ENCODE assay signal across 7 cellular contexts in genomic region chr5:65927497-65928340, GRCh38. TPM values are rescaled to one million over a fixed set of nuclear protein-coding genes. Genes with fewer than 3 reads are reported as not detected.
DNase-seq lines count a peak whose midpoint lies in the region; ATAC-seq and TF ChIP-seq lines count a peak whose summit lies in the region.

No MANE protein-coding gene starts in this region.

- peak overlapping the region; percentile 79 for H3K4me2 ChIP-seq in HCT116 (ENCODE audit: low read length)

- H3K9me3 ChIP-seq in HCT116 (ENCODE audit: control insufficient read depth in 1 of 2, insufficient read depth in 1 of 2, low read depth in 1 of 2, low read length in 2 of 2): no peaks in the 10 kb centered on the region
- no peaks in the 10 kb centered on the region for H3K9me3 ChIP-seq in liver (ENCODE audit: control insufficient read depth in 4 of 4, low read length in 3 of 4)
- H3K9me3 ChIP-seq in subcutaneous abdominal adipose tissue (ENCODE audit: control insufficient read depth in 5 of 5, low read length in 5 of 5): no peaks in the 10 kb centered on the region

- no peaks in the 10 kb centered on the region for H3K36me3 ChIP-seq in HCT116 (ENCODE audit: control insufficient read depth in 1 of 2, insufficient read depth in 2 of 2, low read length in 2 of 2)
- no peaks in the 10 kb centered on the region for H3K36me3 ChIP-seq in liver (ENCODE audit: control insufficient read depth in 4 of 4, insufficient read depth in 3 of 4, low read depth in 1 of 4, low read length in 3 of 4)
- no peaks in the 10 kb centered on the region for H3K36me3 ChIP-seq in subcutaneous abdominal adipose tissue (ENCODE audit: control insufficient read depth in 5 of 5, insufficient read depth in 5 of 5, low read length in 5 of 5)

- no peak for TF ChIP-seq POLR2A in HCT116 (IDR thresholded peaks at IDR 0.05; ENCODE audit: borderline replicate concordance, extremely low read depth, insufficient read depth, insufficient read length)

- H3K9ac ChIP-seq in HCT116 (ENCODE audit: low read length) (peak overlapping the region; percentile 87), liver (ENCODE audit: low read depth in 1 of 2, low read length in 2 of 2) (peak overlapping the region; percentile 89 to 91), subcutaneous abdominal adipose tissue (ENCODE audit: low read length in 5 of 5) (peak overlapping the region; percentile 84 to 99 (median 94))

- RAD21 ChIA-PET in HCT116 (lab: Charles Lee; ENCODE audit: low non-redundant PET in 1 of 2, low total read pairs in 2 of 2, uncharacterized antibody in 2 of 2, unreplicated experiment in 2 of 2): no interaction called here

- peaks cover 6% of the 10 kb centered on the region; the same call in 1 of the 2 replicates for H4K20me1 ChIP-seq in HCT116 (ENCODE audit: insufficient read depth)

- BruUV-seq in HCT116 (replicated peaks; lab: Mats Ljungman, UMichigan): TSS peak; percentile 42

- no peak for TF ChIP-seq RAD21 in HCT116 (IDR thresholded peaks at IDR 0.05; ENCODE audit: low read depth)
- TF ChIP-seq RAD21 in liver (IDR thresholded peaks at IDR 0.05): peak in 1 of 2 donors; percentile 43

- TF ChIP-seq CTCF in HCT116 (IDR thresholded peaks at IDR 0.05 in 2 of 3, conservative IDR thresholded peaks at IDR 0.05 in 1 of 3; ENCODE audit: borderline replicate concordance in 1 of 3, insufficient read depth in 1 of 3, low read depth in 2 of 3, low read length in 2 of 3): no peak
- TF ChIP-seq CTCF in liver (IDR thresholded peaks at IDR 0.05; ENCODE audit: low read depth, low read length, missing input control): no peak

- no peak overlapping the region for H2AFZ ChIP-seq in HCT116 (ENCODE audit: low read depth, low read length, poor library complexity, severe bottlenecking)

- no peaks in the 10 kb centered on the region for H3K9me2 ChIP-seq in HCT116 (ENCODE audit: insufficient read depth)

- intact Hi-C loops in HCT116 (cut with micrococcal nuclease): loop anchor here (2.0 to 5.0 kb wide), 3 partner anchors 185 to 217 kb away; partner anchors contain the start of genes NLN, SGTB and SREK1

- under 1% methylated on average over 13 of the region's 13 CpGs for WGBS in liver

- DNase-seq in GM04504 (ENCODE audit: low read depth) (peak; percentile 49), HCT116 (ENCODE audit: low read depth, low spot score) (no peak), RPMI7951 (ENCODE audit: low read depth) (peak; percentile 50), caudate nucleus (lab: John Stamatoyannopoulos, UW) (peak in 4 of 61 donors; percentile 8 to 37 (median 9)), SKM-1 (lab: John Stamatoyannopoulos, UW; ENCODE audit: unreplicated experiment) (no peak)

- peaks cover 65% of the 10 kb centered on the region for H3K79me2 ChIP-seq in HCT116 (ENCODE audit: insufficient read depth, low read length)

- H3K27me3 ChIP-seq in HCT116 (ENCODE audit: insufficient read depth, low read length): no peaks in the 10 kb centered on the region
- no peaks in the 10 kb centered on the region for H3K27me3 ChIP-seq in liver (ENCODE audit: control insufficient read depth in 4 of 4, insufficient read depth in 4 of 4, low read length in 3 of 4)
- H3K27me3 ChIP-seq in subcutaneous abdominal adipose tissue (ENCODE audit: control insufficient read depth in 5 of 5, insufficient read depth in 4 of 5, low read length in 5 of 5): no peaks in the 10 kb centered on the region

- H3K4me3 ChIP-seq in HCT116 (replicated peaks in 1 of 2; ENCODE audit: low read depth in 1 of 2, low read length in 2 of 2) (peak overlapping the region; percentile 81 to 90), liver (ENCODE audit: low read depth in 1 of 3, low read length in 3 of 3) (peak overlapping the region; percentile 63 to 94 (median 86)), subcutaneous abdominal adipose tissue (ENCODE audit: low read depth in 1 of 5, low read length in 5 of 5) (peak overlapping the region; percentile 80 to 95 (median 84))

- H3K4me1 ChIP-seq in HCT116 (ENCODE audit: control insufficient read depth in 1 of 2, insufficient read depth in 2 of 2, low read length in 2 of 2): peaks cover 20 to 65% of the 10 kb centered on the region in 2 experiments
- H3K4me1 ChIP-seq in liver (ENCODE audit: control insufficient read depth in 4 of 4, insufficient read depth in 4 of 4, low read length in 3 of 4): peaks cover 6 to 33% (median 13%) of the 10 kb centered on the region in 4 donors
- peaks cover 0 to 33% (median 32%) of the 10 kb centered on the region in 5 donors for H3K4me1 ChIP-seq in subcutaneous abdominal adipose tissue (ENCODE audit: control insufficient read depth in 5 of 5, insufficient read depth in 5 of 5, low read length in 5 of 5)

- H3K27ac ChIP-seq in HCT116 (ENCODE audit: low read depth, low read length): peak overlapping the region; percentile 92; the same call in 1 of the 2 replicates
- H3K27ac ChIP-seq in caudate nucleus (ENCODE audit: low read depth, low read length): peak overlapping the region; percentile 96
- peak overlapping the region; percentile 99 to 100 for H3K27ac ChIP-seq in liver (ENCODE audit: low read depth in 1 of 2, low read length in 2 of 2)
- peak overlapping the region; percentile 96 for H3K27ac ChIP-seq in subcutaneous abdominal adipose tissue (ENCODE audit: low read depth, low read length)

- POLR2A ChIA-PET in HCT116 (lab: Charles Lee): no interaction called here

- no peak for ATAC-seq in HCT116

- CTCF ChIA-PET in HCT116 (lab: Charles Lee): no interaction called here

TF ChIP-seq in HCT116, 20 proteins besides CTCF, POLR2A, EP300 and RAD21:
- TF ChIP-seq SIN3A (IDR thresholded peaks at IDR 0.05; ENCODE audit: low read depth) (peak; percentile 41; the same call in 1 of the 2 replicates), SP1 (IDR thresholded peaks at IDR 0.05; ENCODE audit: low read depth) (no peak), EGR1 (IDR thresholded peaks at IDR 0.05; ENCODE audit: low read depth) (no peak), CEBPB (IDR thresholded peaks at IDR 0.05; ENCODE audit: low read depth) (no peak), TCF7L2 (IDR thresholded peaks at IDR 0.05; ENCODE audit: borderline replicate concordance, extremely low read depth, insufficient read depth, insufficient read length) (no peak), FOSL1 (IDR thresholded peaks at IDR 0.05; ENCODE audit: low read depth) (0 out of 2 replicates have a peak, but pooled peaks have one; percentile 10), ELF1 (IDR thresholded peaks at IDR 0.05; ENCODE audit: borderline replicate concordance, low read depth) (no peak), POLR2AphosphoS5 (IDR thresholded peaks at IDR 0.05; ENCODE audit: low read depth, low read length) (no peak), ZNF274 (IDR thresholded peaks at IDR 0.05; ENCODE audit: low read depth, low read length) (no peak)
- TF ChIP-seq, protein P1, sequence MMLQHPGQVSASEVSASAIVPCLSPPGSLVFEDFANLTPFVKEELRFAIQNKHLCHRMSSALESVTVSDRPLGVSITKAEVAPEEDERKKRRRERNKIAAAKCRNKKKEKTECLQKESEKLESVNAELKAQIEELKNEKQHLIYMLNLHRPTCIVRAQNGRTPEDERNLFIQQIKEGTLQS (IDR thresholded peaks at IDR 0.05): no peak

TF ChIP-seq in liver, 16 proteins besides CTCF, POLR2A, EP300 and RAD21:
- TF ChIP-seq GABPA (IDR thresholded peaks at IDR 0.05 in 1 of 2, conservative IDR thresholded peaks at IDR 0.05 in 1 of 2) (no peak), JUND (IDR thresholded peaks at IDR 0.05) (no peak), YY1 (IDR thresholded peaks at IDR 0.05) (peak; percentile 68), HNF4A (conservative IDR thresholded peaks at IDR 0.05) (no peak), TAF1 (conservative IDR thresholded peaks at IDR 0.05) (peak; percentile 45), FOXA2 (IDR thresholded peaks at IDR 0.05) (no peak), HNF4G (IDR thresholded peaks at IDR 0.05) (no peak), FOXA1 (IDR thresholded peaks at IDR 0.05) (no peak)
- TF ChIP-seq, protein P2, sequence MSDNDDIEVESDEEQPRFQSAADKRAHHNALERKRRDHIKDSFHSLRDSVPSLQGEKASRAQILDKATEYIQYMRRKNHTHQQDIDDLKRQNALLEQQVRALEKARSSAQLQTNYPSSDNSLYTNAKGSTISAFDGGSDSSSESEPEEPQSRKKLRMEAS (IDR thresholded peaks at IDR 0.05): no peak
- TF ChIP-seq, protein P3, sequence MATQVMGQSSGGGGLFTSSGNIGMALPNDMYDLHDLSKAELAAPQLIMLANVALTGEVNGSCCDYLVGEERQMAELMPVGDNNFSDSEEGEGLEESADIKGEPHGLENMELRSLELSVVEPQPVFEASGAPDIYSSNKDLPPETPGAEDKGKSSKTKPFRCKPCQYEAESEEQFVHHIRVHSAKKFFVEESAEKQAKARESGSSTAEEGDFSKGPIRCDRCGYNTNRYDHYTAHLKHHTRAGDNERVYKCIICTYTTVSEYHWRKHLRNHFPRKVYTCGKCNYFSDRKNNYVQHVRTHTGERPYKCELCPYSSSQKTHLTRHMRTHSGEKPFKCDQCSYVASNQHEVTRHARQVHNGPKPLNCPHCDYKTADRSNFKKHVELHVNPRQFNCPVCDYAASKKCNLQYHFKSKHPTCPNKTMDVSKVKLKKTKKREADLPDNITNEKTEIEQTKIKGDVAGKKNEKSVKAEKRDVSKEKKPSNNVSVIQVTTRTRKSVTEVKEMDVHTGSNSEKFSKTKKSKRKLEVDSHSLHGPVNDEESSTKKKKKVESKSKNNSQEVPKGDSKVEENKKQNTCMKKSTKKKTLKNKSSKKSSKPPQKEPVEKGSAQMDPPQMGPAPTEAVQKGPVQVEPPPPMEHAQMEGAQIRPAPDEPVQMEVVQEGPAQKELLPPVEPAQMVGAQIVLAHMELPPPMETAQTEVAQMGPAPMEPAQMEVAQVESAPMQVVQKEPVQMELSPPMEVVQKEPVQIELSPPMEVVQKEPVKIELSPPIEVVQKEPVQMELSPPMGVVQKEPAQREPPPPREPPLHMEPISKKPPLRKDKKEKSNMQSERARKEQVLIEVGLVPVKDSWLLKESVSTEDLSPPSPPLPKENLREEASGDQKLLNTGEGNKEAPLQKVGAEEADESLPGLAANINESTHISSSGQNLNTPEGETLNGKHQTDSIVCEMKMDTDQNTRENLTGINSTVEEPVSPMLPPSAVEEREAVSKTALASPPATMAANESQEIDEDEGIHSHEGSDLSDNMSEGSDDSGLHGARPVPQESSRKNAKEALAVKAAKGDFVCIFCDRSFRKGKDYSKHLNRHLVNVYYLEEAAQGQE (IDR thresholded peaks at IDR 0.05): no peak
- TF ChIP-seq, protein P1 (IDR thresholded peaks at IDR 0.05): no peak

RNA-seq across cellular contexts. Expression of gene ERBIN, which starts 1.3 kb away (rescaled TPM):
- 57.4 TPM for total RNA-seq in HCT116 (2021; ENCODE audit: unreplicated experiment)
- polyA plus RNA-seq in HCT116 (2012): 10.5 and 11.8 TPM in 2 replicates
- total RNA-seq in RPMI7951 (2014; rRNA removed; shearing (Covaris generic)): 35.0 and 46.0 TPM in 2 replicates
- total RNA-seq in liver: 10 to 100 TPM; 44.3 to 54.9 TPM
- 10 to 100 TPM in 1 of 2 donors, 1 to 10 TPM in 1; 9.7 to 20.7 TPM for polyA plus RNA-seq in liver

Comparison
In these comparisons a context has a peak if more than half of its experiments do, and no peak if none do; other contexts are left out.
1. DNase-seq: peak in GM04504 (single experiment) and RPMI7951 (single experiment); none in HCT116 (single experiment) and SKM-1 (single experiment).
2. Peak in every context shown above with its lines, with median percentiles within 50 percentile points of each other: H3K27ac ChIP-seq, H3K4me3 ChIP-seq and H3K9ac ChIP-seq.